Comparison of ENCODE assay signal across 20 cellular contexts in genomic region chr3:76405196-76405595, GRCh38.
DNase-seq lines count a peak whose midpoint lies in the region; FAIRE-seq and TF ChIP-seq lines count a peak whose summit lies in the region.
"Had no signal": no experiment of that assay in that cellular context is flagged by ENCODE, and none has a peak within 500 bp of the region (broad histone marks: within the 10 kb centered on the region; RNA-seq: fewer than 3 reads in every experiment).

No MANE protein-coding gene starts in this region.

- no peaks in the 10 kb centered on the region for H3K9me3 ChIP-seq in astrocyte (ENCODE audit: insufficient read depth, low read depth, low read length)
- H3K9me3 ChIP-seq: SJCRH30 had no signal

- H3K27ac ChIP-seq in astrocyte (ENCODE audit: low read depth, low read length) (no peak overlapping the region), coronary artery (no peak overlapping the region)
- H3K27ac ChIP-seq: SJCRH30 had no signal

- TF ChIP-seq CTCF in astrocyte (IDR thresholded peaks at IDR 0.05; ENCODE audit: insufficient read depth, low read depth, low read length) (no peak), coronary artery (IDR thresholded peaks at IDR 0.05) (no peak)

- DNase-seq in HTR-8/SVneo (ENCODE audit: insufficient read length, low spot score), result no peak
- no peak for DNase-seq in astrocyte (ENCODE audit: low read depth)
- peak; percentile 3 for DNase-seq in fibroblast of the conjunctiva (ENCODE audit: low read depth)
- no peak for DNase-seq in activated T-cell treated with anti-CD3 and anti-CD28 coated beads, Interleukin-2, amount 50 U/mL, for 48 hours
- no peak for DNase-seq in NCI-H748 (lab: John Stamatoyannopoulos, UW; ENCODE audit: unreplicated experiment)
- no peak for DNase-seq in coronary artery (ENCODE audit: low spot score)
- no peak for DNase-seq in occipital lobe (lab: John Stamatoyannopoulos, UW)
- DNase-seq: ACHN; C1 segment of cervical spinal cord; CD8-positive, alpha-beta memory T cell; DMS53; HFFc6; Karpas-422; NCI-H1417 treated with DMSO at 0.1 percent for 48 hours; NCI-H187 treated with DMSO at 0.1 percent for 48 hours; NCI-H2227 treated with DMSO at 0.1 percent for 48 hours; NCI-H510A treated with DMSO at 0.1 percent for 48 hours; SJCRH30 had no signal

- H3K4me3 ChIP-seq in astrocyte (ENCODE audit: insufficient read depth, low read depth, low read length) (no peak overlapping the region), coronary artery (no peak overlapping the region)
- H3K4me3 ChIP-seq: SJCRH30 had no signal

- H2AFZ ChIP-seq in astrocyte (ENCODE audit: low read depth, low read length), result no peak overlapping the region

- H3K27me3 Mint-ChIP-seq in astrocyte (ENCODE audit: low read depth, unreplicated experiment), result no peaks in the 10 kb centered on the region
- H3K27me3 Mint-ChIP-seq: CD8-positive, alpha-beta memory T cell; IgD-negative memory B cell had no signal

- H3K4me2 ChIP-seq in astrocyte (ENCODE audit: low read length), result peak overlapping the region; percentile 14

- FAIRE-seq in HTR-8/SVneo (lab: Jason Lieb, UNC), result peak; percentile 4
- peak; percentile 52 for FAIRE-seq in astrocyte (lab: Jason Lieb, UNC)
- FAIRE-seq: H54 had no signal

- no peaks in the 10 kb centered on the region for H3K9me3 Mint-ChIP-seq in astrocyte (ENCODE audit: unreplicated experiment)

- no peaks in the 10 kb centered on the region for H3K79me2 ChIP-seq in astrocyte (ENCODE audit: insufficient read depth, low read length)

- no peaks in the 10 kb centered on the region for H3K36me3 Mint-ChIP-seq in astrocyte (ENCODE audit: low read depth, unreplicated experiment)
- H3K36me3 Mint-ChIP-seq: CD8-positive, alpha-beta memory T cell; IgD-negative memory B cell had no signal

- no peaks in the 10 kb centered on the region for H4K20me1 ChIP-seq in astrocyte (ENCODE audit: insufficient read depth, low read length)

- H3K36me3 ChIP-seq in astrocyte (ENCODE audit: insufficient read depth, low read length), result no peaks in the 10 kb centered on the region
- H3K36me3 ChIP-seq: SJCRH30 had no signal

- no peaks in the 10 kb centered on the region for H3K4me1 ChIP-seq in astrocyte (ENCODE audit: insufficient read depth, low read length)
- H3K4me1 ChIP-seq: SJCRH30 had no signal

- peaks cover 15% of the 10 kb centered on the region for H3K4me1 Mint-ChIP-seq in astrocyte (ENCODE audit: low read depth, unreplicated experiment)
- H3K4me1 Mint-ChIP-seq: CD8-positive, alpha-beta memory T cell; IgD-negative memory B cell had no signal

- H3K9ac ChIP-seq in astrocyte (ENCODE audit: low read length), result no peak overlapping the region

- H3K4me3 Mint-ChIP-seq in astrocyte (ENCODE audit: unreplicated experiment), result no peak overlapping the region
- H3K4me3 Mint-ChIP-seq: CD8-positive, alpha-beta memory T cell; HFFc6; IgD-negative memory B cell had no signal

- H3K27ac Mint-ChIP-seq in astrocyte (ENCODE audit: unreplicated experiment), result no peak overlapping the region
- H3K27ac Mint-ChIP-seq: CD8-positive, alpha-beta memory T cell; HFFc6; IgD-negative memory B cell had no signal

- H3K27me3 ChIP-seq in astrocyte (ENCODE audit: insufficient read depth, low read length), result no peaks in the 10 kb centered on the region
- H3K27me3 ChIP-seq: SJCRH30 had no signal
